25 cellular contexts compared by ENCODE assay signal in genomic region chr7:78195281-78195680, GRCh38.
"Had no signal": no experiment of that assay in that cellular context is flagged by ENCODE, and none has a peak within 500 bp of the region (broad histone marks: within the 10 kb centered on the region; RNA-seq: fewer than 3 reads in every experiment).

No MANE protein-coding gene starts in this region.

- DNase-seq: activated B cell treated with CpG ODN at 0.5 μM for 24 hours; activated CD4-positive, alpha-beta T cell treated with anti-CD3 and anti-CD28 coated beads for 48 hours; activated CD4-positive, alpha-beta T cell treated with anti-CD3 and anti-CD28 coated beads, Interleukin-2, amount 50 U/mL, for 1 hour; activated CD4-positive, alpha-beta T cell treated with anti-CD3 and anti-CD28 coated beads, Interleukin-2, amount 50 U/mL, for 48 hours; activated CD8-positive, alpha-beta memory T cell treated with anti-CD3 and anti-CD28 coated beads for 24 hours; activated CD8-positive, alpha-beta T cell treated with anti-CD3 and anti-CD28 coated beads for 36 hours; activated effector memory CD4-positive, alpha-beta T cell treated with Interleukin-2 at 50 U/mL for 16 hours; activated gamma-delta T cell treated with Interleukin-2 at 50 U/mL for 16 hours; activated naive CD4-positive, alpha-beta T cell treated with anti-CD3 and anti-CD28 coated beads, Interleukin-2, amount 50 U/mL, for 16 hours; activated naive CD4-positive, alpha-beta T cell treated with Interleukin-2 at 50 U/mL for 16 hours; activated T-cell treated with anti-CD3 and anti-CD28 coated beads, Interleukin-2, amount 50 U/mL, for 4 hours; amniotic stem cell; body of pancreas; caudate nucleus; cortex of kidney; effector CD8-positive, alpha-beta T cell; esophagus squamous epithelium; foreskin keratinocyte; gastrocnemius medialis; glutamatergic neuron; heart left ventricle; T-helper 1 cell; T-helper 17 cell; T1000; WERI-Rb-1 had no signal

- H3K4me3 ChIP-seq: body of pancreas, esophagus squamous epithelium, gastrocnemius medialis, heart left ventricle had no signal
